ENCODE assay signal across 1 cellular context in the genomic region with DNA sequence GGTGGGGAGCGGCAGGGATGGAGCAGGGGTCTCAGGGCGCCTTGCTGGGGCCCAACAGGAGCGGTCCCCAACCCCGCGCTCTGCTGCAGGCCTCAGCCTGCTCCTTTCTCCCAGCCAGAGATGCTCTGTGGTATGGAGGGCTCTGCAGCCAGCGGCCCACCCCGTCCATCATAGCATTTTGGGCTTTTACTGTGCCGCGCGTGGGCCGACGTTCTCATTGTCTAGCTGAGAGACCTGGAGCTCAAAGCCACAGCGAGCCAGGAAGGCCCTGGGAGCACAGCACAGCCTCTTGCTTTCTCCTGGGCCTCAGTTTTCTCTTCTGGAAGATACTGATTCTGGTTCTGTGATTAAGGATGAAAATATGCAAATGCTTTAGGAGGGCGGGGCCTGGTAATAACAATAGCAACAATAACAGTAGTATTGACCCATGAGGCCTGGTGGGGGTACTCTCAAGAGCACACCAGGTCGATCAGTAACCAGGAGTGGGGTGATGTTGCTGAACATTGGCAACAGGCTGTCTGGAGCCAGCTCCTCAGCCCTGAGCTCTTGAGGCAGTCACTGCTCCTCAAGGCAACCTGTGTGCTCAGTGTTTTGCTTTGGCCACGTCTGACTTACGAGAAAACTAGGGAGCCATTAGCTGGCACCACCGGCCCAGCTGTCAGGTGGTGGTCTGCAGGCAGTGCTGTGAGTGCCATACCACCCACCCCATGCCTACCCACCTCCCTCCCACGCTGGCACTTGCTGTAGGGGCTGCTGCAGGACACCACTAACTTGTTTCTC.
TF ChIP-seq lines count a peak whose summit lies in the region.

No MANE protein-coding gene starts in this region.

TF ChIP-seq in endothelial cell of umbilical vein, 7 proteins besides CTCF, POLR2A, EP300 and RAD21 (continued from another document):
- TF ChIP-seq, protein P1, sequence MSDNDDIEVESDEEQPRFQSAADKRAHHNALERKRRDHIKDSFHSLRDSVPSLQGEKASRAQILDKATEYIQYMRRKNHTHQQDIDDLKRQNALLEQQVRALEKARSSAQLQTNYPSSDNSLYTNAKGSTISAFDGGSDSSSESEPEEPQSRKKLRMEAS (IDR thresholded peaks at IDR 0.05; ENCODE audit: insufficient read depth, insufficient read length) = no peak
- TF ChIP-seq POLR2AphosphoS5 (IDR thresholded peaks at IDR 0.05; ENCODE audit: insufficient read depth, low read depth, low read length) (no peak), JUN (IDR thresholded peaks at IDR 0.05; ENCODE audit: borderline replicate concordance, insufficient read depth, insufficient read length, low read depth) (no peak)
